In the genomic region with DNA sequence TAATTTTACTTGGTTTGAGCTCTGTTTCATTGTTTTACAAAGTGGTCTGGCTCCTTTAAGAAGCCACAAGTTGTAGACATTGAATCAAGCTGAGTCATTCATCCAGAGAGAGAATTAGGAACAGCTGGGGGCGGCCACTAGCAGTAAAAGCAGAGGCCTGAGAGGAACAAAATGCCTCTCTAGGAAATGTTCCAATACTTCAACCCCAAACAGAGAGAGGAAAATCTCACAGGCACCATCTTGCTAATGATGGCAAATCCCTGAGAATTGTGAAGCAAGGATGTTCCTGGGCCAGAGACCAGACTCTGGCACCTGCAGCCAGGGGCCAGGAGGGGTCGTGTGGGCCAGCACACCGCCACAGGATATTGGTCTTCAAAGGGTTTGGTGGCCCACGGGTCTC, we compare ENCODE assay signal across 9 cellular contexts. TPM values are rescaled to one million over a fixed set of nuclear protein-coding genes. Genes with fewer than 3 reads are reported as not detected.
DNase-seq lines count a peak whose midpoint lies in the region; ATAC-seq and TF ChIP-seq lines count a peak whose summit lies in the region.
"Had no signal": no experiment of that assay in that cellular context is flagged by ENCODE, and none has a peak within 500 bp of the region (broad histone marks: within the 10 kb centered on the region; RNA-seq: fewer than 3 reads in every experiment).

No MANE protein-coding gene starts in this region.

- H3K27me3 ChIP-seq in sigmoid colon = no peaks in the 10 kb centered on the region

- CTCF ChIA-PET in GM10248 (lab: Yijun Ruan, JAX) = no interaction called here

- ATAC-seq in HG03469 (IDR thresholded peaks at IDR 0.05; ENCODE audit: unreplicated experiment) (no peak), GM18520 (IDR thresholded peaks at IDR 0.05; ENCODE audit: unreplicated experiment) (no peak)

- in situ Hi-C loops in SK-MEL-5 (cut with HindIII; ENCODE audit: low pct_unique_long_range_greater_than_20kb, low sequenced_read_pairs) = no loop called here

- no peak overlapping the region for H3K4me3 ChIP-seq in sigmoid colon

- intact Hi-C loops in sigmoid colon (cut with DNase I) = no loop called here

- no peak for TF ChIP-seq CTCF in sigmoid colon (IDR thresholded peaks at IDR 0.05)
- no peak for TF ChIP-seq CTCF in GM10248 (IDR thresholded peaks at IDR 0.05; ENCODE audit: control extremely low read depth, extremely low read depth, low read depth, missing control alignments)

- POLR2A ChIA-PET in GM10248 (lab: Yijun Ruan, JAX) = no interaction called here

- no peaks in the 10 kb centered on the region for H3K9me3 ChIP-seq in sigmoid colon

- TF ChIP-seq EP300 in sigmoid colon (IDR thresholded peaks at IDR 0.05) = no peak

- DNase-seq in H4 (ENCODE audit: low spot score) = peak; percentile 96
- DNase-seq in SK-MEL-5 (ENCODE audit: low read depth, low spot score) = peak; percentile 38
- peak; percentile 54 for DNase-seq in foreskin melanocyte
- peak; percentile 77 for DNase-seq in sigmoid colon
- no peak for DNase-seq in GM10248 (ENCODE audit: extremely low spot score)
- no peak for DNase-seq in 8988T

- no peak for TF ChIP-seq POLR2A in sigmoid colon (IDR thresholded peaks at IDR 0.05)

- no peaks in the 10 kb centered on the region for H3K36me3 ChIP-seq in sigmoid colon

- WGBS in sigmoid colon, 2 donors = 63% methylated on average over 4 of the region's 4 CpGs

- H3K4me1 ChIP-seq in sigmoid colon = peaks cover 0 to 13% (median 9%) of the 10 kb centered on the region in 4 donors

- peak overlapping the region in 2 of 4 donors; percentile 51 to 56 for H3K27ac ChIP-seq in sigmoid colon
- H3K27ac ChIP-seq: HL-60 had no signal

RNA-seq across cellular contexts. Expression of a gene that starts 26.5 kb away (rescaled TPM):
- not detected in 2 replicates for total RNA-seq in H4 (2014; rRNA removed; shearing (Covaris generic))
- total RNA-seq in SK-MEL-5 (2014; rRNA removed; shearing (Covaris generic)) = 0.03 TPM in 2 replicates
- 0.01 and 0.04 TPM in 2 replicates for polyA plus RNA-seq in SK-MEL-5 (2015; cell fraction: cytosol; rRNA removed)
- not detected in 2 replicates for polyA plus RNA-seq in SK-MEL-5 (2015; cell fraction: nucleus; rRNA removed)
- 1 to 10 TPM; 1.5 to 7.5 (median 4.1) TPM for total RNA-seq in sigmoid colon
- under 1 TPM in 1 of 3 donors, not detected in 2; 0.66 TPM for polyA plus RNA-seq in sigmoid colon

Comparison
In these comparisons a context has a peak if more than half of its experiments do, and no peak if none do; other contexts are left out.
1. DNase-seq: peak in H4 (single experiment), SK-MEL-5 (single experiment), foreskin melanocyte (single experiment) and sigmoid colon (single experiment); none in GM10248 (single experiment) and 8988T (single experiment).